Comparison of ENCODE assay signal across 16 cellular contexts in genomic region chr13:37775871-37776270, GRCh38.
DNase-seq lines count a peak whose midpoint lies in the region; ATAC-seq, FAIRE-seq and TF ChIP-seq lines count a peak whose summit lies in the region.
"Had no signal": no experiment of that assay in that cellular context is flagged by ENCODE, and none has a peak within 500 bp of the region (broad histone marks: within the 10 kb centered on the region; RNA-seq: fewer than 3 reads in every experiment).

No MANE protein-coding gene starts in this region.

- TF ChIP-seq CTCF in foreskin fibroblast (IDR thresholded peaks at IDR 0.05; ENCODE audit: low read depth, low read length) = no peak

- no peaks in the 10 kb centered on the region for H3K4me1 ChIP-seq in small intestine (ENCODE audit: control insufficient read depth in 2 of 2, insufficient read depth in 1 of 2, low read depth in 1 of 2, low read length in 1 of 2)
- H3K4me1 ChIP-seq: Caco-2 had no signal

- no peaks in the 10 kb centered on the region for H3K9me3 ChIP-seq in small intestine (ENCODE audit: control insufficient read depth, low read depth)
- H3K9me3 ChIP-seq: Caco-2 had no signal

- no peaks in the 10 kb centered on the region for H3K36me3 ChIP-seq in small intestine (ENCODE audit: control insufficient read depth in 2 of 2, insufficient read depth in 2 of 2, low read length in 2 of 2)

- DNase-seq in AG20443 (ENCODE audit: low spot score) = peak; percentile 13
- peak; percentile 56 for DNase-seq in LHCN-M2 (ENCODE audit: low read depth)
- DNase-seq in astrocyte of the hippocampus (ENCODE audit: low read depth, low spot score) = peak; percentile 14
- peak; percentile 3 to 24 for DNase-seq in foreskin fibroblast
- no peak for DNase-seq in GDM1 (lab: John Stamatoyannopoulos, UW)
- DNase-seq in small intestine = no peak
- DNase-seq in stimulated activated naive CD8-positive, alpha-beta T cell treated with anti-CD3 and anti-CD28 coated beads, Interleukin-15, Interleukin-2, amounts not matched to agents 100 U/mL and 50 U/mL, for 24 hours = no peak
- DNase-seq: Caco-2, DMS53, NCI-H146, NCI-H2081 treated with DMSO at 0.1 percent for 48 hours, NCI-H345, NCI-H526 treated with DMSO at 0.1 percent for 48 hours had no signal

- WGBS in small intestine, 3 donors = 69 to 83% (median 82%) methylated on average over 1 of the region's 1 CpG

- H3K4me3 ChIP-seq in foreskin fibroblast (ENCODE audit: low read depth in 1 of 2, low read length in 2 of 2) = no peak overlapping the region
- H3K4me3 ChIP-seq in small intestine (ENCODE audit: low read depth in 1 of 2, low read length in 2 of 2) = no peak overlapping the region

- no peak overlapping the region for H3K27ac ChIP-seq in small intestine (ENCODE audit: low read depth in 1 of 2, low read length in 1 of 2)

- no peaks in the 10 kb centered on the region for H3K27me3 ChIP-seq in small intestine (ENCODE audit: control insufficient read depth in 2 of 2, insufficient read depth in 2 of 2, low read length in 2 of 2)

- FAIRE-seq in small intestine (lab: Jason Lieb, UNC) = no peak
- FAIRE-seq: A204.1, H1 had no signal

- ATAC-seq in HG03108 (IDR thresholded peaks at IDR 0.05; ENCODE audit: unreplicated experiment) = no peak
- no peak for ATAC-seq in stimulated activated naive CD8-positive, alpha-beta T cell treated with anti-CD3 and anti-CD28 coated beads, Interleukin-15, Interleukin-2, amounts not matched to agents 100 U/mL and 50 U/mL, for 24 hours

Comparison
In these comparisons a context has a peak if more than half of its experiments do, and no peak if none do; other contexts are left out.
1. DNase-seq: peak in AG20443 (single experiment), LHCN-M2 (single experiment), astrocyte of the hippocampus (single experiment) and foreskin fibroblast (2 of 2); none in GDM1 (single experiment), small intestine (single experiment) and stimulated activated naive CD8-positive, alpha-beta T cell treated with anti-CD3 and anti-CD28 coated beads, Interleukin-15, Interleukin-2, amounts not matched to agents 100 U/mL and 50 U/mL, for 24 hours (single experiment).